ENCODE assay signal across 15 cellular contexts in the genomic region with DNA sequence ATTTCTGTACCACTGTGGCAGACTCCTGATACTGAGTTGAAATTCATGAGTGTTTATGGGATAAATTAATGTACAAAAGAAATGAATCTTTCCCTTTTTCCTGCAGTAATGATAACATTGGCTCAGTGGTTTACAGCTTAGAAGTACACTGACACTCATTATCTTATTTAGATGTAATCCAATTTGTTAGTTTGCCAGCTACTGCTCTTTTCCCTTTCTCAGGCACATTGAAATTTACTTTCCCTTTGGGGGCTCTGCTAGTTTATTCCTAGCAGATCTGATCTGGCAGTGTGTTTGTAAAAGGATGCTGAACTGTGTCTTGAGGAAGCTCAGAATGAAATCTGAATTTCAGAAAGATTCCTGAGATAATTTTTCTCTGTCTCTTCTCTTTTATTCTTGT. TPM values are rescaled to one million over a fixed set of nuclear protein-coding genes. Genes with fewer than 3 reads are reported as not detected.
DNase-seq lines count a peak whose midpoint lies in the region; ATAC-seq and TF ChIP-seq lines count a peak whose summit lies in the region.
"Had no signal": no experiment of that assay in that cellular context is flagged by ENCODE, and none has a peak within 500 bp of the region (broad histone marks: within the 10 kb centered on the region; RNA-seq: fewer than 3 reads in every experiment).

No MANE protein-coding gene starts in this region.

- H3K4me1 Mint-ChIP-seq in activated naive CD4-positive, alpha-beta T cell treated with anti-CD3 and anti-CD28 coated beads for 36 hours (ENCODE audit: low read depth): peaks cover 27% of the 10 kb centered on the region

- no peak for TF ChIP-seq EP300 in neural cell (conservative IDR thresholded peaks at IDR 0.05; ENCODE audit: poor library complexity, severe bottlenecking)

- POLR2A ChIA-PET in A673 (lab: Charles Lee; ENCODE audit: low non-redundant PET) (no interaction called here), HEK293 (lab: Yijun Ruan, JAX) (no interaction called here)

- peaks cover 16% of the 10 kb centered on the region for H3K79me2 ChIP-seq in neural cell (replicated peaks; ENCODE audit: insufficient read depth, low read length)

- H3K27ac Mint-ChIP-seq in activated naive CD4-positive, alpha-beta T cell treated with anti-CD3 and anti-CD28 coated beads for 36 hours: no peak overlapping the region

- peaks cover 29% of the 10 kb centered on the region for H3K36me3 ChIP-seq in A673 (ENCODE audit: insufficient read depth, low read length, poor library complexity, severe bottlenecking)
- peaks cover 10 to 36% of the 10 kb centered on the region in 2 experiments; a peak in 2 of 3 replicates for H3K36me3 ChIP-seq in HEK293 (ENCODE audit: control insufficient read depth in 2 of 2, insufficient read depth in 1 of 2, low read length in 2 of 2)
- H3K36me3 ChIP-seq in SK-N-MC (ENCODE audit: insufficient read depth, low read length): peaks cover 32% of the 10 kb centered on the region
- H3K36me3 ChIP-seq in neural cell (ENCODE audit: insufficient read depth, low read length): no peaks in the 10 kb centered on the region

- DNase-seq in A673 (ENCODE audit: low spot score) (peak; percentile 66), SK-N-MC (ENCODE audit: low read depth, low spot score) (no peak), cardiac septum (ENCODE audit: low spot score) (no peak)
- DNase-seq in activated naive CD4-positive, alpha-beta T cell treated with anti-CD3 and anti-CD28 coated beads for 36 hours: no peak
- DNase-seq: C1 segment of cervical spinal cord, NCI-H1105 treated with DMSO at 0.1 percent for 48 hours, NCI-H1694, NCI-H2081 treated with DMSO at 0.1 percent for 48 hours, NCI-H774, Peyer's patch had no signal

- no peaks in the 10 kb centered on the region for H3K9me2 ChIP-seq in neural cell (ENCODE audit: insufficient read depth, low read length)

- H3K9me3 ChIP-seq in A673 (ENCODE audit: low read depth, low read length, poor library complexity, severe bottlenecking) (no peaks in the 10 kb centered on the region), HEK293 (ENCODE audit: control insufficient read depth, insufficient read depth, low read depth, low read length) (no peaks in the 10 kb centered on the region), SK-N-MC (ENCODE audit: low read depth, low read length) (no peaks in the 10 kb centered on the region), neural cell (ENCODE audit: low read length) (no peaks in the 10 kb centered on the region)
- H3K9me3 ChIP-seq: Peyer's patch, SJSA1 had no signal

- H3K27me3 ChIP-seq in A673 (replicated peaks; ENCODE audit: insufficient read depth, low read depth, low read length, poor library complexity) (no peaks in the 10 kb centered on the region), neural cell (ENCODE audit: insufficient read depth, low read depth, low read length) (no peaks in the 10 kb centered on the region)
- H3K27me3 ChIP-seq: Peyer's patch, SJSA1 had no signal

- no peaks in the 10 kb centered on the region for H4K20me1 ChIP-seq in neural cell (ENCODE audit: insufficient read depth)

- H3K36me3 Mint-ChIP-seq in activated naive CD4-positive, alpha-beta T cell treated with anti-CD3 and anti-CD28 coated beads for 36 hours (ENCODE audit: low read depth): no peaks in the 10 kb centered on the region

- no peak overlapping the region for H2AFZ ChIP-seq in neural cell (ENCODE audit: low read depth, low read length)

- ATAC-seq in GM18870 (IDR thresholded peaks at IDR 0.05; ENCODE audit: unreplicated experiment): no peak

- TF ChIP-seq CTCF in A673 (conservative IDR thresholded peaks at IDR 0.05; ENCODE audit: low read depth, low read length) (no peak), HEK293 (tag by site-specific recombination; IDR thresholded peaks at IDR 0.05) (no peak), neural cell (IDR thresholded peaks at IDR 0.05; ENCODE audit: poor library complexity, severe bottlenecking) (no peak)

- no peak overlapping the region for H3K4me3 Mint-ChIP-seq in activated naive CD4-positive, alpha-beta T cell treated with anti-CD3 and anti-CD28 coated beads for 36 hours

- TF ChIP-seq RAD21 in neural cell (conservative IDR thresholded peaks at IDR 0.05): no peak

- BruUV-seq in A673 (replicated peaks; lab: Mats Ljungman, UMichigan): no TSS peak

- H3K4me3 ChIP-seq in A673 (ENCODE audit: low read depth, low read length, poor library complexity, severe bottlenecking) (no peak overlapping the region), HEK293 (ENCODE audit: low read depth, low read length) (no peak overlapping the region), SK-N-MC (no peak overlapping the region), neural cell (ENCODE audit: low read length) (peak overlapping the region; percentile 13)
- H3K4me3 ChIP-seq: Peyer's patch, SJSA1 had no signal

- CTCF ChIA-PET in A673 (lab: Charles Lee): no interaction called here
- CTCF ChIA-PET in HEK293 (lab: Yijun Ruan, JAX): interaction anchor here (0.7 to 3.0 kb wide), 5 partner anchors 11 to 154 kb away, joined by 3 to 8 read pairs (median 4); no protein-coding TSS in a partner anchor
- CTCF ChIA-PET in activated naive CD4-positive, alpha-beta T cell treated with anti-CD3 and anti-CD28 coated beads for 36 hours (lab: Charles Lee): interaction anchor here (0.7 to 1.5 kb wide), 2 partner anchors 11 to 243 kb away, joined by 3 to 4 read pairs; no protein-coding TSS in a partner anchor

- H3K4me1 ChIP-seq in A673 (ENCODE audit: insufficient read depth, low read length, poor library complexity, severe bottlenecking) (peaks cover 28% of the 10 kb centered on the region), HEK293 (ENCODE audit: control insufficient read depth, insufficient read depth, low read length) (no peaks in the 10 kb centered on the region)

- H3K9ac ChIP-seq in SK-N-MC (ENCODE audit: insufficient read length): peak overlapping the region; percentile 45
- no peak overlapping the region for H3K9ac ChIP-seq in neural cell (ENCODE audit: low read length)

- H3K4me2 ChIP-seq in neural cell (ENCODE audit: low read length): no peak overlapping the region

- no peaks in the 10 kb centered on the region for H3F3A ChIP-seq in neural cell (ENCODE audit: insufficient read depth, low read length, poor library complexity, severe bottlenecking)

- no peak overlapping the region for H3K27ac ChIP-seq in A673 (ENCODE audit: low read depth, low read length, poor library complexity, severe bottlenecking)
- H3K27ac ChIP-seq in HEK293 (ENCODE audit: extremely low read depth, low read depth, low read length): no peak overlapping the region
- peak overlapping the region; percentile 55 for H3K27ac ChIP-seq in SK-N-MC
- no peak overlapping the region for H3K27ac ChIP-seq in neural cell (ENCODE audit: low read length)
- H3K27ac ChIP-seq: Peyer's patch, SJSA1 had no signal

- intact Hi-C loops in A673 (cut with micrococcal nuclease; ENCODE audit: unreplicated experiment): no loop called here
- intact Hi-C loops in activated naive CD4-positive, alpha-beta T cell treated with anti-CD3 and anti-CD28 coated beads for 36 hours (cut with micrococcal nuclease): loop anchor here (5.0 kb wide), 1 partner anchor 159 kb away; the partner anchor contains the start of gene SPAG4
- intact Hi-C loops in cardiac septum (cut with DNase I): no loop called here

- no peaks in the 10 kb centered on the region for H3K9me3 Mint-ChIP-seq in activated naive CD4-positive, alpha-beta T cell treated with anti-CD3 and anti-CD28 coated beads for 36 hours

- H3K27me3 Mint-ChIP-seq in activated naive CD4-positive, alpha-beta T cell treated with anti-CD3 and anti-CD28 coated beads for 36 hours (ENCODE audit: low read depth): no peaks in the 10 kb centered on the region

TF ChIP-seq in neural cell, 6 proteins besides CTCF, POLR2A, EP300 and RAD21:
- TF ChIP-seq TAF1 (IDR thresholded peaks at IDR 0.05; ENCODE audit: low read depth) (no peak), POLR2AphosphoS5 (IDR thresholded peaks at IDR 0.05) (no peak), SMC3 (conservative IDR thresholded peaks at IDR 0.05; ENCODE audit: poor library complexity) (no peak)

RNA-seq across cellular contexts. Expression of gene CEP250, which starts 3.0 kb away (rescaled TPM):
- 56.6 and 59.0 TPM in 2 replicates for total RNA-seq in A673 (2021)
- polyA plus RNA-seq in neural cell: 22.0 and 25.8 TPM in 2 replicates
- 61.6 and 71.0 TPM in 2 replicates for polyA minus RNA-seq in neural cell
- total RNA-seq in activated naive CD4-positive, alpha-beta T cell treated with anti-CD3 and anti-CD28 coated beads for 36 hours: 10 to 100 TPM; 43.4 to 46.9 TPM
- 14.9 TPM for total RNA-seq in cardiac septum

RNA-seq across cellular contexts. Expression of gene GDF5, which starts 20.4 kb away (rescaled TPM):
- total RNA-seq in A673 (2021): not detected in 2 replicates
- polyA plus RNA-seq in neural cell: not detected in 2 replicates
- 0.58 TPM in 1 of 2 replicates, not detected in the other for polyA minus RNA-seq in neural cell
- total RNA-seq in activated naive CD4-positive, alpha-beta T cell treated with anti-CD3 and anti-CD28 coated beads for 36 hours: not detected
- total RNA-seq in cardiac septum: not detected
- total RNA-seq: NCI-H460, Peyer's patch, SJSA1 had no signal

RNA-seq across cellular contexts. Expression of gene UQCC1, which starts 46.6 kb away (rescaled TPM):
- 64.6 and 71.1 TPM in 2 replicates for total RNA-seq in A673 (2021)
- polyA plus RNA-seq in neural cell: 33.2 and 33.7 TPM in 2 replicates
- 39.7 and 46.8 TPM in 2 replicates for polyA minus RNA-seq in neural cell
- total RNA-seq in activated naive CD4-positive, alpha-beta T cell treated with anti-CD3 and anti-CD28 coated beads for 36 hours: 10 to 100 TPM; 47.4 to 48.5 TPM
- total RNA-seq in cardiac septum: 71.0 TPM
